In genomic region chr17:50863221-50863843, GRCh38 we compare ENCODE assay signal across 1 cellular context.
A peak's percentile ranks its signal among the peaks of the same experiment; 100 is the strongest.
TF ChIP-seq lines count a peak whose summit lies in the region.

No MANE protein-coding gene starts in this region.

TF ChIP-seq in HepG2, 621 proteins besides CTCF, POLR2A, EP300 and RAD21 (continued from another document and continues in another):
- TF ChIP-seq ZNF260 (CRISPR knock-in tag; IDR thresholded peaks at IDR 0.05; ENCODE audit: borderline replicate concordance, low read depth) (no peak), PAF1 (CRISPR knock-in tag; IDR thresholded peaks at IDR 0.05) (peak; percentile 85), ZNF713 (CRISPR knock-in tag; IDR thresholded peaks at IDR 0.05) (no peak), RFX5 (IDR thresholded peaks at IDR 0.05; ENCODE audit: low read depth, low read length) (no peak), ATF7-NPFF (CRISPR knock-in tag; IDR thresholded peaks at IDR 0.05; ENCODE audit: low read depth) (peak; percentile 24; the same call in 1 of the 2 replicates), BCL3 (CRISPR knock-in tag; IDR thresholded peaks at IDR 0.05) (peak; percentile 25; the same call in 1 of the 2 replicates), ZEB1 (IDR thresholded peaks at IDR 0.05; ENCODE audit: insufficient replicate concordance, low read depth) (no peak), ZNF607 (CRISPR knock-in tag; IDR thresholded peaks at IDR 0.05; ENCODE audit: borderline replicate concordance) (no peak), SAP130 (CRISPR knock-in tag; IDR thresholded peaks at IDR 0.05; ENCODE audit: low read depth) (peak; percentile 73; the same call in 1 of the 2 replicates), CBX5 (CRISPR knock-in tag; IDR thresholded peaks at IDR 0.05; ENCODE audit: borderline replicate concordance) (peak; percentile 74; the same call in 1 of the 2 replicates), GABPB1 (CRISPR knock-in tag; IDR thresholded peaks at IDR 0.05) (0 out of 2 replicates have a peak, but pooled peaks have one; percentile 22), ESRRA (CRISPR knock-in tag; IDR thresholded peaks at IDR 0.05; ENCODE audit: low read depth) (no peak; the same call in 1 of the 2 replicates), ASH2L (IDR thresholded peaks at IDR 0.05; ENCODE audit: insufficient read length, low read depth, low read length) (peak; percentile 25), ZSCAN12 (CRISPR knock-in tag; IDR thresholded peaks at IDR 0.05) (no peak), CREBL2 (CRISPR knock-in tag; IDR thresholded peaks at IDR 0.05; ENCODE audit: borderline replicate concordance) (no peak), NR0B2 (CRISPR knock-in tag; IDR thresholded peaks at IDR 0.05) (no peak), ZBTB14 (CRISPR knock-in tag; IDR thresholded peaks at IDR 0.05) (no peak), FOXO1 (CRISPR knock-in tag; IDR thresholded peaks at IDR 0.05) (no peak), ZNF292 (CRISPR knock-in tag; IDR thresholded peaks at IDR 0.05; ENCODE audit: borderline replicate concordance, low read depth) (no peak), GTF2F1 (IDR thresholded peaks at IDR 0.05; ENCODE audit: low read length) (no peak), ZNF710 (CRISPR knock-in tag; IDR thresholded peaks at IDR 0.05; ENCODE audit: borderline replicate concordance) (no peak), SCMH1 (CRISPR knock-in tag; IDR thresholded peaks at IDR 0.05; ENCODE audit: borderline replicate concordance) (no peak), THYN1 (CRISPR knock-in tag; IDR thresholded peaks at IDR 0.05; ENCODE audit: borderline replicate concordance, low read depth) (no peak), ZMYM2 (CRISPR knock-in tag; IDR thresholded peaks at IDR 0.05) (no peak)
- TF ChIP-seq, protein P1, sequence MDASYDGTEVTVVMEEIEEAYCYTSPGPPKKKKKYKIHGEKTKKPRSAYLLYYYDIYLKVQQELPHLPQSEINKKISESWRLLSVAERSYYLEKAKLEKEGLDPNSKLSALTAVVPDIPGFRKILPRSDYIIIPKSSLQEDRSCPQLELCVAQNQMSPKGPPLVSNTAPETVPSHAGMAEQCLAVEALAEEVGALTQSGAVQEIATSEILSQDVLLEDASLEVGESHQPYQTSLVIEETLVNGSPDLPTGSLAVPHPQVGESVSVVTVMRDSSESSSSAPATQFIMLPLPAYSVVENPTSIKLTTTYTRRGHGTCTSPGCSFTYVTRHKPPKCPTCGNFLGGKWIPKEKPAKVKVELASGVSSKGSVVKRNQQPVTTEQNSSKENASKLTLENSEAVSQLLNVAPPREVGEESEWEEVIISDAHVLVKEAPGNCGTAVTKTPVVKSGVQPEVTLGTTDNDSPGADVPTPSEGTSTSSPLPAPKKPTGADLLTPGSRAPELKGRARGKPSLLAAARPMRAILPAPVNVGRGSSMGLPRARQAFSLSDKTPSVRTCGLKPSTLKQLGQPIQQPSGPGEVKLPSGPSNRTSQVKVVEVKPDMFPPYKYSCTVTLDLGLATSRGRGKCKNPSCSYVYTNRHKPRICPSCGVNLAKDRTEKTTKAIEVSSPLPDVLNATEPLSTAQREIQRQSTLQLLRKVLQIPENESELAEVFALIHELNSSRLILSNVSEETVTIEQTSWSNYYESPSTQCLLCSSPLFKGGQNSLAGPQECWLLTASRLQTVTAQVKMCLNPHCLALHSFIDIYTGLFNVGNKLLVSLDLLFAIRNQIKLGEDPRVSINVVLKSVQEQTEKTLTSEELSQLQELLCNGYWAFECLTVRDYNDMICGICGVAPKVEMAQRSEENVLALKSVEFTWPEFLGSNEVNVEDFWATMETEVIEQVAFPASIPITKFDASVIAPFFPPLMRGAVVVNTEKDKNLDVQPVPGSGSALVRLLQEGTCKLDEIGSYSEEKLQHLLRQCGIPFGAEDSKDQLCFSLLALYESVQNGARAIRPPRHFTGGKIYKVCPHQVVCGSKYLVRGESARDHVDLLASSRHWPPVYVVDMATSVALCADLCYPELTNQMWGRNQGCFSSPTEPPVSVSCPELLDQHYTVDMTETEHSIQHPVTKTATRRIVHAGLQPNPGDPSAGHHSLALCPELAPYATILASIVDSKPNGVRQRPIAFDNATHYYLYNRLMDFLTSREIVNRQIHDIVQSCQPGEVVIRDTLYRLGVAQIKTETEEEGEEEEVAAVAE (CRISPR knock-in tag; IDR thresholded peaks at IDR 0.05; ENCODE audit: borderline replicate concordance) = no peak; the same call in 1 of the 2 replicates
- TF ChIP-seq, protein P2, sequence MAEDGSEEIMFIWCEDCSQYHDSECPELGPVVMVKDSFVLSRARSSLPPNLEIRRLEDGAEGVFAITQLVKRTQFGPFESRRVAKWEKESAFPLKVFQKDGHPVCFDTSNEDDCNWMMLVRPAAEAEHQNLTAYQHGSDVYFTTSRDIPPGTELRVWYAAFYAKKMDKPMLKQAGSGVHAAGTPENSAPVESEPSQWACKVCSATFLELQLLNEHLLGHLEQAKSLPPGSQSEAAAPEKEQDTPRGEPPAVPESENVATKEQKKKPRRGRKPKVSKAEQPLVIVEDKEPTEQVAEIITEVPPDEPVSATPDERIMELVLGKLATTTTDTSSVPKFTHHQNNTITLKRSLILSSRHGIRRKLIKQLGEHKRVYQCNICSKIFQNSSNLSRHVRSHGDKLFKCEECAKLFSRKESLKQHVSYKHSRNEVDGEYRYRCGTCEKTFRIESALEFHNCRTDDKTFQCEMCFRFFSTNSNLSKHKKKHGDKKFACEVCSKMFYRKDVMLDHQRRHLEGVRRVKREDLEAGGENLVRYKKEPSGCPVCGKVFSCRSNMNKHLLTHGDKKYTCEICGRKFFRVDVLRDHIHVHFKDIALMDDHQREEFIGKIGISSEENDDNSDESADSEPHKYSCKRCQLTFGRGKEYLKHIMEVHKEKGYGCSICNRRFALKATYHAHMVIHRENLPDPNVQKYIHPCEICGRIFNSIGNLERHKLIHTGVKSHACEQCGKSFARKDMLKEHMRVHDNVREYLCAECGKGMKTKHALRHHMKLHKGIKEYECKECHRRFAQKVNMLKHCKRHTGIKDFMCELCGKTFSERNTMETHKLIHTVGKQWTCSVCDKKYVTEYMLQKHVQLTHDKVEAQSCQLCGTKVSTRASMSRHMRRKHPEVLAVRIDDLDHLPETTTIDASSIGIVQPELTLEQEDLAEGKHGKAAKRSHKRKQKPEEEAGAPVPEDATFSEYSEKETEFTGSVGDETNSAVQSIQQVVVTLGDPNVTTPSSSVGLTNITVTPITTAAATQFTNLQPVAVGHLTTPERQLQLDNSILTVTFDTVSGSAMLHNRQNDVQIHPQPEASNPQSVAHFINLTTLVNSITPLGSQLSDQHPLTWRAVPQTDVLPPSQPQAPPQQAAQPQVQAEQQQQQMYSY (CRISPR knock-in tag; IDR thresholded peaks at IDR 0.05) = no peak
- TF ChIP-seq, protein P3, sequence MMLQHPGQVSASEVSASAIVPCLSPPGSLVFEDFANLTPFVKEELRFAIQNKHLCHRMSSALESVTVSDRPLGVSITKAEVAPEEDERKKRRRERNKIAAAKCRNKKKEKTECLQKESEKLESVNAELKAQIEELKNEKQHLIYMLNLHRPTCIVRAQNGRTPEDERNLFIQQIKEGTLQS (CRISPR knock-in tag; IDR thresholded peaks at IDR 0.05) = no peak
- TF ChIP-seq, protein P4, sequence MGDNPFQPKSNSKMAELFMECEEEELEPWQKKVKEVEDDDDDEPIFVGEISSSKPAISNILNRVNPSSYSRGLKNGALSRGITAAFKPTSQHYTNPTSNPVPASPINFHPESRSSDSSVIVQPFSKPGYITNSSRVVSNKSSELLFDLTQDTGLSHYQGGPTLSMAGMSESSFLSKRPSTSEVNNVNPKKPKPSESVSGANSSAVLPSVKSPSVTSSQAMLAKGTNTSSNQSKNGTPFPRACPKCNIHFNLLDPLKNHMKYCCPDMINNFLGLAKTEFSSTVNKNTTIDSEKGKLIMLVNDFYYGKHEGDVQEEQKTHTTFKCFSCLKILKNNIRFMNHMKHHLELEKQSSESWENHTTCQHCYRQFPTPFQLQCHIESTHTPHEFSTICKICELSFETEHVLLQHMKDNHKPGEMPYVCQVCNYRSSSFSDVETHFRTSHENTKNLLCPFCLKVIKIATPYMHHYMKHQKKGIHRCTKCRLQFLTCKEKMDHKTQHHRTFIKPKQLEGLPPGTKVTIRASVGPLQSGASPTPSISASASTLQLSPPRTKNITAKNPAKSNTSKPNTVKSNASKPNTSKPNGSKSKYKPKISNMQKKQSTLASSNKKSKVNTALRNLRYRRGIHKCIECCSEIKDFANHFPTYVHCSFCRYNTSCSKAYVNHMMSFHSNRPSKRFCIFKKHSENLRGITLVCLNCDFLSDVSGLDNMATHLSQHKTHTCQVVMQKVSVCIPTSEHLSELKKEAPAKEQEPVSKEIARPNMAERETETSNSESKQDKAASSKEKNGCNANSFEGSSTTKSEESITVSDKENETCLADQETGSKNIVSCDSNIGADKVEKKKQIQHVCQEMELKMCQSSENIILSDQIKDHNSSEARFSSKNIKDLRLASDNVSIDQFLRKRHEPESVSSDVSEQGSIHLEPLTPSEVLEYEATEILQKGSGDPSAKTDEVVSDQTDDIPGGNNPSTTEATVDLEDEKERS (CRISPR knock-in tag; IDR thresholded peaks at IDR 0.05) = no peak
- TF ChIP-seq, protein P5, sequence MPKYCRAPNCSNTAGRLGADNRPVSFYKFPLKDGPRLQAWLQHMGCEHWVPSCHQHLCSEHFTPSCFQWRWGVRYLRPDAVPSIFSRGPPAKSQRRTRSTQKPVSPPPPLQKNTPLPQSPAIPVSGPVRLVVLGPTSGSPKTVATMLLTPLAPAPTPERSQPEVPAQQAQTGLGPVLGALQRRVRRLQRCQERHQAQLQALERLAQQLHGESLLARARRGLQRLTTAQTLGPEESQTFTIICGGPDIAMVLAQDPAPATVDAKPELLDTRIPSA (CRISPR knock-in tag; IDR thresholded peaks at IDR 0.05; ENCODE audit: borderline replicate concordance) = no peak
- TF ChIP-seq, protein P6, sequence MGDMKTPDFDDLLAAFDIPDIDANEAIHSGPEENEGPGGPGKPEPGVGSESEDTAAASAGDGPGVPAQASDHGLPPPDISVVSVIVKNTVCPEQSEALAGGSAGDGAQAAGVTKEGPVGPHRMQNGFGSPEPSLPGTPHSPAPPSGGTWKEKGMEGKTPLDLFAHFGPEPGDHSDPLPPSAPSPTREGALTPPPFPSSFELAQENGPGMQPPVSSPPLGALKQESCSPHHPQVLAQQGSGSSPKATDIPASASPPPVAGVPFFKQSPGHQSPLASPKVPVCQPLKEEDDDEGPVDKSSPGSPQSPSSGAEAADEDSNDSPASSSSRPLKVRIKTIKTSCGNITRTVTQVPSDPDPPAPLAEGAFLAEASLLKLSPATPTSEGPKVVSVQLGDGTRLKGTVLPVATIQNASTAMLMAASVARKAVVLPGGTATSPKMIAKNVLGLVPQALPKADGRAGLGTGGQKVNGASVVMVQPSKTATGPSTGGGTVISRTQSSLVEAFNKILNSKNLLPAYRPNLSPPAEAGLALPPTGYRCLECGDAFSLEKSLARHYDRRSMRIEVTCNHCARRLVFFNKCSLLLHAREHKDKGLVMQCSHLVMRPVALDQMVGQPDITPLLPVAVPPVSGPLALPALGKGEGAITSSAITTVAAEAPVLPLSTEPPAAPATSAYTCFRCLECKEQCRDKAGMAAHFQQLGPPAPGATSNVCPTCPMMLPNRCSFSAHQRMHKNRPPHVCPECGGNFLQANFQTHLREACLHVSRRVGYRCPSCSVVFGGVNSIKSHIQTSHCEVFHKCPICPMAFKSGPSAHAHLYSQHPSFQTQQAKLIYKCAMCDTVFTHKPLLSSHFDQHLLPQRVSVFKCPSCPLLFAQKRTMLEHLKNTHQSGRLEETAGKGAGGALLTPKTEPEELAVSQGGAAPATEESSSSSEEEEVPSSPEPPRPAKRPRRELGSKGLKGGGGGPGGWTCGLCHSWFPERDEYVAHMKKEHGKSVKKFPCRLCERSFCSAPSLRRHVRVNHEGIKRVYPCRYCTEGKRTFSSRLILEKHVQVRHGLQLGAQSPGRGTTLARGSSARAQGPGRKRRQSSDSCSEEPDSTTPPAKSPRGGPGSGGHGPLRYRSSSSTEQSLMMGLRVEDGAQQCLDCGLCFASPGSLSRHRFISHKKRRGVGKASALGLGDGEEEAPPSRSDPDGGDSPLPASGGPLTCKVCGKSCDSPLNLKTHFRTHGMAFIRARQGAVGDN (CRISPR knock-in tag; IDR thresholded peaks at IDR 0.05) = peak; percentile 83
